8 cellular contexts compared by ENCODE assay signal in genomic region chr18:73136134-73136533, GRCh38.
A peak's percentile ranks its signal among the peaks of the same experiment; 100 is the strongest.
DNase-seq lines count a peak whose midpoint lies in the region; ATAC-seq and TF ChIP-seq lines count a peak whose summit lies in the region.

No MANE protein-coding gene starts in this region.

- H3K9me3 Mint-ChIP-seq in immature natural killer cell = peaks cover 0 to 22% (median 6%) of the 10 kb centered on the region in 6 donors

- H3K27me3 Mint-ChIP-seq in immature natural killer cell (ENCODE audit: low read depth in 3 of 3) = no peaks in the 10 kb centered on the region

- TF ChIP-seq CTCF in upper lobe of right lung (IDR thresholded peaks at IDR 0.05) = no peak

- no peaks in the 10 kb centered on the region for H3K27me3 ChIP-seq in upper lobe of right lung

- no peaks in the 10 kb centered on the region for H3K36me3 Mint-ChIP-seq in immature natural killer cell

- no peaks in the 10 kb centered on the region for H3K9me3 ChIP-seq in upper lobe of right lung

- no peaks in the 10 kb centered on the region for H3K4me1 ChIP-seq in upper lobe of right lung

- H3K27ac Mint-ChIP-seq in immature natural killer cell = no peak overlapping the region

- H3K4me1 Mint-ChIP-seq in immature natural killer cell = no peaks in the 10 kb centered on the region

- intact Hi-C loops in upper lobe of right lung (cut with DNase I) = no loop called here

- DNase-seq in COLO829 (ENCODE audit: low spot score) = peak; percentile 0
- peak; percentile 7 for DNase-seq in NCI-H460 (ENCODE audit: extremely low read depth, low read depth)
- peak; percentile 14 for DNase-seq in fibroblast of gingiva (ENCODE audit: low read depth)
- DNase-seq in NCI-H1048 (lab: John Stamatoyannopoulos, UW) = no peak
- no peak for DNase-seq in upper lobe of right lung
- DNase-seq in AG08395 (ENCODE audit: low spot score) = no peak
- DNase-seq in immature natural killer cell = no peak

- no peak overlapping the region for H3K4me3 Mint-ChIP-seq in immature natural killer cell

- ATAC-seq in GM21515 (IDR thresholded peaks at IDR 0.05; ENCODE audit: unreplicated experiment) (peak; percentile 54), upper lobe of right lung (no peak)

- no peak overlapping the region for H3K27ac ChIP-seq in upper lobe of right lung

- no peaks in the 10 kb centered on the region for H3K36me3 ChIP-seq in upper lobe of right lung

- H3K4me3 ChIP-seq in upper lobe of right lung = no peak overlapping the region

Comparison
In these comparisons a context has a peak if more than half of its experiments do, and no peak if none do; other contexts are left out.
1. DNase-seq: peak in COLO829 (single experiment), NCI-H460 (single experiment) and fibroblast of gingiva (single experiment); none in NCI-H1048 (single experiment), upper lobe of right lung (single experiment), AG08395 (single experiment) and immature natural killer cell (0 of 3).